ENCODE assay signal across 1 cellular context in the genomic region with DNA sequence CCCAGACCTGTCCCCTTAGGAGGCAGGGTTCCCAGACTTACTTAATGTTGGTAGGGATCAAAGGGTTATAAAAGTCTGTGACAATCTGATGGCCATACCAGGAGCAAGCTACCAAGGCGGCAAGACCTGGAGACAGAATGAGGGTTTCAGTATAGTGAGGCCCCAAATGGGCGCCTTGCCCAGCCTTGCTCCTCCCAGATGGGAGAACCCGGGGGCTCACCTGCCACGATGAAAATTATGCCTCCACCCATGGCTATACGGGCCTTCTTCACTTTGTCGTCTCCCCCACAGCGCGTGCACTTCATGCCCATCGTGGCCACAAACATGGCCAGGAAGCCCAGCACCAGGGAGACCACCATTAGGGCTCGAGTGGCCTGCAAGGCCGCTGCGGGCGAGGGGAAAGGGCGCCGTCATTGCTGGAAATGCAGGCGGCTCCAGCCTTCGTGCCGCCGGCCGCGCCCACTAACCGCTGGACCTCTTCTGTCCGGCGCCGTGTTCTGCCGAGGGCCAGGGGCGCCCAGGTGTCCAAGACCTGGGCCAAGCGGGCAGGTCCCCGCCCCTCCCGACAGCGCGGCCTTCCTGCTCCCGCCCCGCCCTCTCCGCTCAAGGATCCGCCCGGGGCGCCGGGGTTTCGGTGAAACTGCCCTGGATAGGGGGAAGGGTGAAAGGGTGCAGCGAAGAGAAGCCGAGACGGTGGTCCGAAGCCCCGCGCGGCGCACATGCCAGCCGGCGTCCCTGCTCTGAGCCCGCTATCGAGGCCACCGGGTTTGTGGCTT.
A peak's percentile ranks its signal among the peaks of the same experiment; 100 is the strongest.
TF ChIP-seq lines count a peak whose summit lies in the region.

No MANE protein-coding gene starts in this region.

TF ChIP-seq in WTC11, 78 proteins besides CTCF, POLR2A, EP300 and RAD21 (continued from another document):
- TF ChIP-seq, protein P1, sequence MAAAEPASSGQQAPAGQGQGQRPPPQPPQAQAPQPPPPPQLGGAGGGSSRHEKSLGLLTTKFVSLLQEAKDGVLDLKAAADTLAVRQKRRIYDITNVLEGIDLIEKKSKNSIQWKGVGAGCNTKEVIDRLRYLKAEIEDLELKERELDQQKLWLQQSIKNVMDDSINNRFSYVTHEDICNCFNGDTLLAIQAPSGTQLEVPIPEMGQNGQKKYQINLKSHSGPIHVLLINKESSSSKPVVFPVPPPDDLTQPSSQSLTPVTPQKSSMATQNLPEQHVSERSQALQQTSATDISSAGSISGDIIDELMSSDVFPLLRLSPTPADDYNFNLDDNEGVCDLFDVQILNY (CRISPR knock-in tag; IDR thresholded peaks at IDR 0.05): peak; percentile 24; the same call in 1 of the 2 replicates
- TF ChIP-seq SP1 (CRISPR knock-in tag; conservative IDR thresholded peaks at IDR 0.05) (peak; percentile 32; the same call in 1 of the 2 replicates), MYBL2 (CRISPR knock-in tag; IDR thresholded peaks at IDR 0.05) (peak; percentile 63; the same call in 1 of the 2 replicates), RELA (CRISPR knock-in tag; IDR thresholded peaks at IDR 0.05; ENCODE audit: borderline replicate concordance) (no peak), NFYB (CRISPR knock-in tag; conservative IDR thresholded peaks at IDR 0.05; ENCODE audit: low read depth) (no peak), JUN (CRISPR knock-in tag; IDR thresholded peaks at IDR 0.05) (no peak), CREM (CRISPR knock-in tag; IDR thresholded peaks at IDR 0.05) (no peak; the same call in 1 of the 2 replicates), OVOL2 (CRISPR knock-in tag; IDR thresholded peaks at IDR 0.05; ENCODE audit: borderline replicate concordance) (no peak), ESRRA (CRISPR knock-in tag; IDR thresholded peaks at IDR 0.05; ENCODE audit: borderline replicate concordance) (0 out of 2 replicates have a peak, but pooled peaks have one; percentile 52), ZNF219 (CRISPR knock-in tag; IDR thresholded peaks at IDR 0.05; ENCODE audit: borderline replicate concordance) (no peak), ZNF317 (CRISPR knock-in tag; IDR thresholded peaks at IDR 0.05; ENCODE audit: borderline replicate concordance, low read depth) (no peak)
- TF ChIP-seq, protein P2, sequence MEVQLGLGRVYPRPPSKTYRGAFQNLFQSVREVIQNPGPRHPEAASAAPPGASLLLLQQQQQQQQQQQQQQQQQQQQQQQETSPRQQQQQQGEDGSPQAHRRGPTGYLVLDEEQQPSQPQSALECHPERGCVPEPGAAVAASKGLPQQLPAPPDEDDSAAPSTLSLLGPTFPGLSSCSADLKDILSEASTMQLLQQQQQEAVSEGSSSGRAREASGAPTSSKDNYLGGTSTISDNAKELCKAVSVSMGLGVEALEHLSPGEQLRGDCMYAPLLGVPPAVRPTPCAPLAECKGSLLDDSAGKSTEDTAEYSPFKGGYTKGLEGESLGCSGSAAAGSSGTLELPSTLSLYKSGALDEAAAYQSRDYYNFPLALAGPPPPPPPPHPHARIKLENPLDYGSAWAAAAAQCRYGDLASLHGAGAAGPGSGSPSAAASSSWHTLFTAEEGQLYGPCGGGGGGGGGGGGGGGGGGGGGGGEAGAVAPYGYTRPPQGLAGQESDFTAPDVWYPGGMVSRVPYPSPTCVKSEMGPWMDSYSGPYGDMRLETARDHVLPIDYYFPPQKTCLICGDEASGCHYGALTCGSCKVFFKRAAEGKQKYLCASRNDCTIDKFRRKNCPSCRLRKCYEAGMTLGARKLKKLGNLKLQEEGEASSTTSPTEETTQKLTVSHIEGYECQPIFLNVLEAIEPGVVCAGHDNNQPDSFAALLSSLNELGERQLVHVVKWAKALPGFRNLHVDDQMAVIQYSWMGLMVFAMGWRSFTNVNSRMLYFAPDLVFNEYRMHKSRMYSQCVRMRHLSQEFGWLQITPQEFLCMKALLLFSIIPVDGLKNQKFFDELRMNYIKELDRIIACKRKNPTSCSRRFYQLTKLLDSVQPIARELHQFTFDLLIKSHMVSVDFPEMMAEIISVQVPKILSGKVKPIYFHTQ (CRISPR knock-in tag; IDR thresholded peaks at IDR 0.05): no peak
